In the genomic region with DNA sequence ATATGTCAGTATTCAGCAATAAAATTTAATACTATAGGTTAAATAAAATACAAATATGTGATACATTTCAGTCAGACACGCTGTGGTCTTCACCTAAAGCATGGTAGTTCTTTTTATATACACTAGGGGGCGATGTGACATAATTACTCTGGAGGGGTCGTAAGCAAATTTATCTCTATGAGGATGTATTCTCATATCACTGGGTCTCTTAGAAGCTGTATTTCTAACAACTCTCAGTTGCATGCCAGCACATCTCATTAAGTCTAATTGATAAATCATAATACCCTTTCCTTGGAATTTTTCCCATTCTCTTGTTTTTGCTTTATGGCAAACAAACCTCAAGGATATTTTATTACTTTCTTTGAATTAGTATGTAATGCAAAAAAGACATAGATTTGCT, we compare ENCODE assay signal across 9 cellular contexts. TPM values are rescaled to one million over a fixed set of nuclear protein-coding genes. Genes with fewer than 3 reads are reported as not detected.
DNase-seq lines count a peak whose midpoint lies in the region; ATAC-seq and TF ChIP-seq lines count a peak whose summit lies in the region.
"Had no signal": no experiment of that assay in that cellular context is flagged by ENCODE, and none has a peak within 500 bp of the region (broad histone marks: within the 10 kb centered on the region; RNA-seq: fewer than 3 reads in every experiment).

No MANE protein-coding gene starts in this region.

- CTCF ChIA-PET in AG04450 (lab: Charles Lee): interaction anchor here (0.5 to 3.8 kb wide), 5 partner anchors 7 to 1690 kb away, joined by 3 to 25 read pairs (median 4); no protein-coding TSS in a partner anchor

- TF ChIP-seq CTCF in AG04450 (IDR thresholded peaks at IDR 0.05; ENCODE audit: low read depth, low read length) (peak; percentile 53), nephron (IDR thresholded peaks at IDR 0.05; ENCODE audit: unreplicated experiment in 3 of 3) (peak; percentile 73 to 89 (median 81))

- POLR2A ChIA-PET in AG04450 (lab: Yijun Ruan, JAX): no interaction called here

- H3K27me3 ChIP-seq in AG04450 (ENCODE audit: control insufficient read depth, insufficient read depth, low read length): peaks cover 29% of the 10 kb centered on the region

- ATAC-seq in GM18517 (IDR thresholded peaks at IDR 0.05; ENCODE audit: unreplicated experiment): peak; percentile 47
- ATAC-seq in natural killer cell treated with Interleukin-12 subunit alpha and Interleukin-12 subunit beta and Interleukin-15 and Interleukin-18, amount 100 ng/mL, for 72 hours: no peak

- H3K4me3 Mint-ChIP-seq in nephron: peak overlapping the region in 1 of 3 experiments; percentile 26
- no peak overlapping the region for H3K4me3 Mint-ChIP-seq in natural killer cell treated with Interleukin-12 subunit alpha and Interleukin-12 subunit beta and Interleukin-15 and Interleukin-18, amount 100 ng/mL, for 72 hours

- peaks cover 39% of the 10 kb centered on the region for H3K27me3 Mint-ChIP-seq in nephron (ENCODE audit: low read depth)
- peaks cover 32 to 38% of the 10 kb centered on the region in 2 donors for H3K27me3 Mint-ChIP-seq in natural killer cell treated with Interleukin-12 subunit alpha and Interleukin-12 subunit beta and Interleukin-15 and Interleukin-18, amount 100 ng/mL, for 72 hours

- DNase-seq in AG04450 (ENCODE audit: low read depth, low spot score) (no peak), NCI-H1105 treated with DMSO at 0.1 percent for 48 hours (lab: John Stamatoyannopoulos, UW) (peak; percentile 77), astrocyte of the hippocampus (ENCODE audit: low read depth, low spot score) (peak; percentile 56), 8988T (no peak), activated gamma-delta T cell treated with Interleukin-2 at 50 U/mL for 16 hours (no peak)
- DNase-seq in natural killer cell treated with Interleukin-12 subunit alpha and Interleukin-12 subunit beta and Interleukin-15 and Interleukin-18, amount 100 ng/mL, for 72 hours (ENCODE audit: low spot score): no peak

- H3K4me3 ChIP-seq in AG04450 (ENCODE audit: low read depth, low read length): no peak overlapping the region
- H3K4me3 ChIP-seq: HAP-1 had no signal

- peaks cover 13% of the 10 kb centered on the region for H3K4me1 Mint-ChIP-seq in nephron
- peaks cover 0 to 4% of the 10 kb centered on the region in 2 donors for H3K4me1 Mint-ChIP-seq in natural killer cell treated with Interleukin-12 subunit alpha and Interleukin-12 subunit beta and Interleukin-15 and Interleukin-18, amount 100 ng/mL, for 72 hours (ENCODE audit: low read depth in 2 of 2)

- H3K36me3 Mint-ChIP-seq in nephron (ENCODE audit: low read depth): peaks cover 11% of the 10 kb centered on the region
- H3K36me3 Mint-ChIP-seq in natural killer cell treated with Interleukin-12 subunit alpha and Interleukin-12 subunit beta and Interleukin-15 and Interleukin-18, amount 100 ng/mL, for 72 hours: peaks cover 10% of the 10 kb centered on the region

- H3K9me3 ChIP-seq in AG04450 (ENCODE audit: control insufficient read depth, insufficient read depth, low read length): peaks cover 11% of the 10 kb centered on the region
- H3K9me3 ChIP-seq: HAP-1 had no signal

- H3K27ac Mint-ChIP-seq in nephron: no peak overlapping the region
- no peak overlapping the region for H3K27ac Mint-ChIP-seq in natural killer cell treated with Interleukin-12 subunit alpha and Interleukin-12 subunit beta and Interleukin-15 and Interleukin-18, amount 100 ng/mL, for 72 hours

- H3K9me3 Mint-ChIP-seq in nephron: peaks cover 1% of the 10 kb centered on the region
- no peaks in the 10 kb centered on the region for H3K9me3 Mint-ChIP-seq in natural killer cell treated with Interleukin-12 subunit alpha and Interleukin-12 subunit beta and Interleukin-15 and Interleukin-18, amount 100 ng/mL, for 72 hours

- no peak overlapping the region for H3K27ac ChIP-seq in AG04450 (ENCODE audit: low read depth, low read length)

RNA-seq across cellular contexts. Expression of gene PCDH17, which starts 3.9 kb away (rescaled TPM):
- not detected in 2 replicates for polyA plus RNA-seq in AG04450 (2011; rRNA removed)
- not detected in 2 replicates for polyA minus RNA-seq in AG04450 (2011; rRNA and poly(A)+ RNA removed)
- not detected for total RNA-seq in natural killer cell treated with Interleukin-12 subunit alpha and Interleukin-12 subunit beta and Interleukin-15 and Interleukin-18, amount 100 ng/mL, for 72 hours

Comparison
In these comparisons a context has a peak if more than half of its experiments do, and no peak if none do; other contexts are left out.
1. DNase-seq: peak in NCI-H1105 treated with DMSO at 0.1 percent for 48 hours (single experiment) and astrocyte of the hippocampus (single experiment); none in AG04450 (single experiment), 8988T (single experiment), natural killer cell treated with Interleukin-12 subunit alpha and Interleukin-12 subunit beta and Interleukin-15 and Interleukin-18, amount 100 ng/mL, for 72 hours (single experiment) and activated gamma-delta T cell treated with Interleukin-2 at 50 U/mL for 16 hours (single experiment).